In genomic region chr2:205733648-205734047, GRCh38 we compare ENCODE assay signal across 14 cellular contexts. TPM values are rescaled to one million over a fixed set of nuclear protein-coding genes. Genes with fewer than 3 reads are reported as not detected.
A peak's percentile ranks its signal among the peaks of the same experiment; 100 is the strongest.
DNase-seq lines count a peak whose midpoint lies in the region; ATAC-seq, FAIRE-seq and TF ChIP-seq lines count a peak whose summit lies in the region.
"Had no signal": no experiment of that assay in that cellular context is flagged by ENCODE, and none has a peak within 500 bp of the region (broad histone marks: within the 10 kb centered on the region; RNA-seq: fewer than 3 reads in every experiment).

No MANE protein-coding gene starts in this region.

- TF ChIP-seq CTCF in BE2C (IDR thresholded peaks at IDR 0.05; ENCODE audit: low read depth, low read length) (no peak), hepatocyte (IDR thresholded peaks at IDR 0.05; ENCODE audit: poor library complexity) (no peak), prostate gland (IDR thresholded peaks at IDR 0.05) (no peak), ascending aorta (IDR thresholded peaks at IDR 0.05) (no peak), heart right ventricle (IDR thresholded peaks at IDR 0.05) (no peak)

- TF ChIP-seq POLR2A in prostate gland (IDR thresholded peaks at IDR 0.05) (no peak), H54 (IDR thresholded peaks at IDR 0.05; ENCODE audit: low read depth, low read length) (no peak)

- no peak for ATAC-seq in heart right ventricle

- H3K27me3 ChIP-seq in BE2C (no peaks in the 10 kb centered on the region), hepatocyte (no peaks in the 10 kb centered on the region), prostate gland (replicated peaks; ENCODE audit: insufficient read depth) (no peaks in the 10 kb centered on the region), ascending aorta (no peaks in the 10 kb centered on the region), heart right ventricle (no peaks in the 10 kb centered on the region)
- H3K27me3 ChIP-seq: foreskin keratinocyte, right lobe of liver had no signal

- peaks cover 58% of the 10 kb centered on the region for H3K4me1 ChIP-seq in BE2C
- peaks cover 30% of the 10 kb centered on the region for H3K4me1 ChIP-seq in hepatocyte (ENCODE audit: insufficient read depth)
- peaks cover 11% of the 10 kb centered on the region for H3K4me1 ChIP-seq in prostate gland (replicated peaks)
- H3K4me1 ChIP-seq in ascending aorta, result no peaks in the 10 kb centered on the region
- H3K4me1 ChIP-seq in heart right ventricle, result peaks cover 0 to 28% (median 6%) of the 10 kb centered on the region in 9 donors

- H3K9me2 ChIP-seq in hepatocyte (replicated peaks; ENCODE audit: insufficient read depth), result no peaks in the 10 kb centered on the region

- H4K20me1 ChIP-seq in hepatocyte (ENCODE audit: insufficient read depth, poor library complexity, severe bottlenecking), result no peaks in the 10 kb centered on the region

- peak overlapping the region; percentile 26 for H3K4me2 ChIP-seq in hepatocyte

- H2AFZ ChIP-seq in hepatocyte, result no peak overlapping the region

- H3K4me1 Mint-ChIP-seq in activated naive CD4-positive, alpha-beta T cell treated with anti-CD3 and anti-CD28 coated beads, Interleukin-2, amount 10 ng/mL, durations not matched to agents 7 days and 5 days, result no peaks in the 10 kb centered on the region

- peak; percentile 52 for DNase-seq in BE2C
- DNase-seq in SK-N-DZ (ENCODE audit: low spot score), result peak; percentile 71
- no peak for DNase-seq in hepatocyte (ENCODE audit: low spot score)
- DNase-seq in prostate gland (ENCODE audit: low spot score), result no peak
- DNase-seq in H54 (ENCODE audit: insufficient read length, low spot score), result no peak
- no peak for DNase-seq in ascending aorta (ENCODE audit: low spot score in 2 of 2)
- no peak for DNase-seq in activated naive CD4-positive, alpha-beta T cell treated with anti-CD3 and anti-CD28 coated beads, Interleukin-2, amount 10 ng/mL, durations not matched to agents 7 days and 5 days
- DNase-seq in heart right ventricle, result no peak
- DNase-seq: Calu3; right lobe of liver; stimulated activated naive CD4-positive, alpha-beta T cell treated with Interleukin-2 at 50 U/mL for 16 hours had no signal

- H3K4me3 Mint-ChIP-seq in activated naive CD4-positive, alpha-beta T cell treated with anti-CD3 and anti-CD28 coated beads, Interleukin-2, amount 10 ng/mL, durations not matched to agents 7 days and 5 days, result no peak overlapping the region
- H3K4me3 Mint-ChIP-seq: T-helper 2 cell treated with Interferon-gamma antibody and Interleukin-4, amounts not matched to agents 5 μg/mL and 100 μg/mL, for 36 hours had no signal

- peak overlapping the region; percentile 76 for H3K27ac ChIP-seq in hepatocyte
- peak overlapping the region; percentile 46 to 68 for H3K27ac ChIP-seq in prostate gland
- H3K27ac ChIP-seq in ascending aorta, result no peak overlapping the region
- H3K27ac ChIP-seq in heart right ventricle, result no peak overlapping the region
- H3K27ac ChIP-seq: foreskin keratinocyte, HL-60, right lobe of liver had no signal

- CTCF ChIA-PET in activated naive CD4-positive, alpha-beta T cell treated with anti-CD3 and anti-CD28 coated beads, Interleukin-2, amount 10 ng/mL, durations not matched to agents 7 days and 5 days (lab: Charles Lee), result no interaction called here

- 55% methylated on average over 12 of the region's 14 CpGs for WGBS in hepatocyte (ENCODE audit: low lambda C conversion rate, missing lambda C conversion rate)
- WGBS in prostate gland, result 51% methylated on average over 14 of the region's 14 CpGs
- WGBS in heart right ventricle, 2 donors, result 89 to 90% methylated on average over 14 of the region's 14 CpGs

- no peak overlapping the region for H3K27ac Mint-ChIP-seq in activated naive CD4-positive, alpha-beta T cell treated with anti-CD3 and anti-CD28 coated beads, Interleukin-2, amount 10 ng/mL, durations not matched to agents 7 days and 5 days
- H3K27ac Mint-ChIP-seq: T-helper 2 cell treated with Interferon-gamma antibody and Interleukin-4, amounts not matched to agents 5 μg/mL and 100 μg/mL, for 36 hours had no signal

- no peaks in the 10 kb centered on the region for H3K9me3 ChIP-seq in BE2C
- H3K9me3 ChIP-seq in hepatocyte (ENCODE audit: low read depth), result no peaks in the 10 kb centered on the region
- H3K9me3 ChIP-seq in prostate gland, result no peaks in the 10 kb centered on the region
- H3K9me3 ChIP-seq in ascending aorta, result no peaks in the 10 kb centered on the region
- no peaks in the 10 kb centered on the region for H3K9me3 ChIP-seq in heart right ventricle
- H3K9me3 ChIP-seq: right lobe of liver had no signal

- peaks cover 9% of the 10 kb centered on the region for H3K27me3 Mint-ChIP-seq in activated naive CD4-positive, alpha-beta T cell treated with anti-CD3 and anti-CD28 coated beads, Interleukin-2, amount 10 ng/mL, durations not matched to agents 7 days and 5 days

- FAIRE-seq in H54 (lab: Jason Lieb, UNC), result no peak

- H3K79me2 ChIP-seq in hepatocyte, result no peaks in the 10 kb centered on the region

- H3K4me3 ChIP-seq in BE2C (ENCODE audit: low read depth, low read length) (no peak overlapping the region), hepatocyte (no peak overlapping the region), prostate gland (no peak overlapping the region), ascending aorta (no peak overlapping the region), heart right ventricle (no peak overlapping the region)
- H3K4me3 ChIP-seq: right lobe of liver had no signal

- intact Hi-C loops in prostate gland (cut with DNase I) (loop anchor here (5.0 kb wide), 1 partner anchor 36 kb away; no protein-coding TSS in a partner anchor), ascending aorta (cut with DNase I) (no loop called here), heart right ventricle (cut with DNase I) (no loop called here)

- H3K36me3 ChIP-seq in BE2C, result no peaks in the 10 kb centered on the region
- no peaks in the 10 kb centered on the region for H3K36me3 ChIP-seq in hepatocyte (replicated peaks; ENCODE audit: insufficient read depth, low read depth)
- H3K36me3 ChIP-seq in prostate gland, result no peaks in the 10 kb centered on the region
- peaks cover 4 to 9% of the 10 kb centered on the region in 2 donors for H3K36me3 ChIP-seq in ascending aorta
- peaks cover 0 to 61% (median 0%) of the 10 kb centered on the region in 9 donors for H3K36me3 ChIP-seq in heart right ventricle
- H3K36me3 ChIP-seq: right lobe of liver had no signal

- no peaks in the 10 kb centered on the region for H3K36me3 Mint-ChIP-seq in activated naive CD4-positive, alpha-beta T cell treated with anti-CD3 and anti-CD28 coated beads, Interleukin-2, amount 10 ng/mL, durations not matched to agents 7 days and 5 days

- H3K9me3 Mint-ChIP-seq in activated naive CD4-positive, alpha-beta T cell treated with anti-CD3 and anti-CD28 coated beads, Interleukin-2, amount 10 ng/mL, durations not matched to agents 7 days and 5 days, result no peaks in the 10 kb centered on the region
- H3K9me3 Mint-ChIP-seq: T-helper 2 cell treated with Interferon-gamma antibody and Interleukin-4, amounts not matched to agents 5 μg/mL and 100 μg/mL, for 36 hours had no signal

RNA-seq across cellular contexts. Expression of gene NRP2, which starts 51.3 kb away (rescaled TPM):
- polyA plus RNA-seq in BE2C (2012; ENCODE audit: insufficient read depth, insufficient read length, low read depth), result 18.9 TPM
- polyA plus RNA-seq in SK-N-DZ (2014; cell fraction: cytosol; rRNA removed), result 47.9 and 51.4 TPM in 2 replicates
- polyA plus RNA-seq in SK-N-DZ (2014; cell fraction: nucleus; rRNA removed), result 28.9 and 30.8 TPM in 2 replicates
- 60.2 and 79.2 TPM in 2 replicates for total RNA-seq in hepatocyte
- polyA plus RNA-seq in hepatocyte, result 61.0 and 74.6 TPM in 2 replicates
- total RNA-seq in prostate gland, result 10 to 100 TPM in 1 of 2 donors, 1 to 10 TPM in 1; 9.7 to 21.0 TPM
- 39.7 TPM for total RNA-seq in ascending aorta
- total RNA-seq in heart right ventricle, result 10 to 100 TPM in 5 of 10 donors, 1 to 10 TPM in 5; 4.7 to 29.4 (median 9.9) TPM
- 1 to 10 TPM; 2.5 to 2.7 TPM for polyA plus RNA-seq in heart right ventricle

Comparison
In these comparisons a context has a peak if more than half of its experiments do, and no peak if none do; other contexts are left out.
1. DNase-seq: peak in BE2C (single experiment) and SK-N-DZ (single experiment); none in hepatocyte (single experiment), prostate gland (single experiment), H54 (single experiment), ascending aorta (0 of 2), activated naive CD4-positive, alpha-beta T cell treated with anti-CD3 and anti-CD28 coated beads, Interleukin-2, amount 10 ng/mL, durations not matched to agents 7 days and 5 days (single experiment) and heart right ventricle (0 of 2).
2. H3K27ac ChIP-seq: peak in hepatocyte (single experiment) and prostate gland (2 of 2); none in ascending aorta (0 of 2) and heart right ventricle (0 of 10).